ENCODE assay signal across 16 cellular contexts in genomic region chr15:99073008-99073714, GRCh38.
DNase-seq lines count a peak whose midpoint lies in the region; ATAC-seq and TF ChIP-seq lines count a peak whose summit lies in the region.
"Had no signal": no experiment of that assay in that cellular context is flagged by ENCODE, and none has a peak within 500 bp of the region (broad histone marks: within the 10 kb centered on the region; RNA-seq: fewer than 3 reads in every experiment).

No MANE protein-coding gene starts in this region.

- ATAC-seq in stimulated activated naive CD8-positive, alpha-beta T cell treated with anti-CD3 and anti-CD28 coated beads, Interleukin-15, Interleukin-2, amounts not matched to agents 100 U/mL and 50 U/mL, for 24 hours = peak; percentile 6
- no peak for ATAC-seq in stimulated activated naive CD8-positive, alpha-beta T cell treated with anti-CD3 and anti-CD28 coated beads, Interleukin-15, amount 100 ng/mL, for 72 hours
- ATAC-seq in HG02759 (IDR thresholded peaks at IDR 0.05; ENCODE audit: unreplicated experiment) (peak; percentile 62), SK-N-SH treated with all-trans-retinoic acid at 6 μM for 48 hours (peak; percentile 22; the same call in 2 of the 3 replicates), GM21360 (IDR thresholded peaks at IDR 0.05; ENCODE audit: unreplicated experiment) (no peak)

- H3K27me3 Mint-ChIP-seq in stimulated activated naive CD8-positive, alpha-beta T cell treated with anti-CD3 and anti-CD28 coated beads, Interleukin-15, amount 100 ng/mL, for 72 hours = no peaks in the 10 kb centered on the region
- H3K27me3 Mint-ChIP-seq: CD4-positive, alpha-beta T cell; type B pancreatic cell had no signal

- H3K27ac Mint-ChIP-seq in stimulated activated naive CD8-positive, alpha-beta T cell treated with anti-CD3 and anti-CD28 coated beads, Interleukin-15, amount 100 ng/mL, for 72 hours = no peak overlapping the region
- H3K27ac Mint-ChIP-seq: CD4-positive, alpha-beta T cell; naive B cell; type B pancreatic cell had no signal

- H3K4me3 Mint-ChIP-seq in stimulated activated naive CD8-positive, alpha-beta T cell treated with anti-CD3 and anti-CD28 coated beads, Interleukin-15, amount 100 ng/mL, for 72 hours = no peak overlapping the region
- H3K4me3 Mint-ChIP-seq: CD4-positive, alpha-beta T cell; naive B cell; type B pancreatic cell had no signal

- DNase-seq in stimulated activated naive CD8-positive, alpha-beta T cell treated with anti-CD3 and anti-CD28 coated beads, Interleukin-15, Interleukin-2, amounts not matched to agents 100 U/mL and 50 U/mL, for 24 hours = no peak
- no peak for DNase-seq in stimulated activated naive CD8-positive, alpha-beta T cell treated with anti-CD3 and anti-CD28 coated beads, Interleukin-15, amount 100 ng/mL, for 72 hours
- no peak for DNase-seq in cerebellar cortex (ENCODE audit: low spot score)
- no peak for DNase-seq in activated CD4-positive, alpha-beta T cell treated with anti-CD3 and anti-CD28 coated beads for 4 hours
- DNase-seq in GM03348 (ENCODE audit: low spot score) = no peak
- DNase-seq: activated CD8-positive, alpha-beta memory T cell treated with anti-CD3 and anti-CD28 coated beads for 24 hours; activated effector memory CD4-positive, alpha-beta T cell treated with Interleukin-2 at 50 U/mL for 16 hours; CD4-positive, alpha-beta T cell; naive B cell; NCI-H1694 treated with DMSO at 0.1 percent for 48 hours; NCI-H510A; stimulated activated naive CD4-positive, alpha-beta T cell had no signal

- peaks cover 8% of the 10 kb centered on the region for H3K4me1 Mint-ChIP-seq in stimulated activated naive CD8-positive, alpha-beta T cell treated with anti-CD3 and anti-CD28 coated beads, Interleukin-15, amount 100 ng/mL, for 72 hours

- no peaks in the 10 kb centered on the region for H3K9me3 Mint-ChIP-seq in stimulated activated naive CD8-positive, alpha-beta T cell treated with anti-CD3 and anti-CD28 coated beads, Interleukin-15, amount 100 ng/mL, for 72 hours
- H3K9me3 Mint-ChIP-seq: CD4-positive, alpha-beta T cell; naive B cell; type B pancreatic cell had no signal

TF ChIP-seq in SK-N-SH treated with all-trans-retinoic acid at 6 μM for 48 hours, 23 proteins besides CTCF, POLR2A, EP300 and RAD21:
- TF ChIP-seq GLIS3 (CRISPR knock-in tag; IDR thresholded peaks at IDR 0.05) = no peak
- TF ChIP-seq, protein P1, sequence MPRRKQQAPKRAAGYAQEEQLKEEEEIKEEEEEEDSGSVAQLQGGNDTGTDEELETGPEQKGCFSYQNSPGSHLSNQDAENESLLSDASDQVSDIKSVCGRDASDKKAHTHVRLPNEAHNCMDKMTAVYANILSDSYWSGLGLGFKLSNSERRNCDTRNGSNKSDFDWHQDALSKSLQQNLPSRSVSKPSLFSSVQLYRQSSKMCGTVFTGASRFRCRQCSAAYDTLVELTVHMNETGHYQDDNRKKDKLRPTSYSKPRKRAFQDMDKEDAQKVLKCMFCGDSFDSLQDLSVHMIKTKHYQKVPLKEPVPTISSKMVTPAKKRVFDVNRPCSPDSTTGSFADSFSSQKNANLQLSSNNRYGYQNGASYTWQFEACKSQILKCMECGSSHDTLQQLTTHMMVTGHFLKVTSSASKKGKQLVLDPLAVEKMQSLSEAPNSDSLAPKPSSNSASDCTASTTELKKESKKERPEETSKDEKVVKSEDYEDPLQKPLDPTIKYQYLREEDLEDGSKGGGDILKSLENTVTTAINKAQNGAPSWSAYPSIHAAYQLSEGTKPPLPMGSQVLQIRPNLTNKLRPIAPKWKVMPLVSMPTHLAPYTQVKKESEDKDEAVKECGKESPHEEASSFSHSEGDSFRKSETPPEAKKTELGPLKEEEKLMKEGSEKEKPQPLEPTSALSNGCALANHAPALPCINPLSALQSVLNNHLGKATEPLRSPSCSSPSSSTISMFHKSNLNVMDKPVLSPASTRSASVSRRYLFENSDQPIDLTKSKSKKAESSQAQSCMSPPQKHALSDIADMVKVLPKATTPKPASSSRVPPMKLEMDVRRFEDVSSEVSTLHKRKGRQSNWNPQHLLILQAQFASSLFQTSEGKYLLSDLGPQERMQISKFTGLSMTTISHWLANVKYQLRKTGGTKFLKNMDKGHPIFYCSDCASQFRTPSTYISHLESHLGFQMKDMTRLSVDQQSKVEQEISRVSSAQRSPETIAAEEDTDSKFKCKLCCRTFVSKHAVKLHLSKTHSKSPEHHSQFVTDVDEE (CRISPR knock-in tag; IDR thresholded peaks at IDR 0.05) = no peak
TF ChIP-seq in SK-N-SH treated with all-trans-retinoic acid at 6 μM for 48 hours: peak in this region for 0.

Comparison
In these comparisons a context has a peak if more than half of its experiments do, and no peak if none do; other contexts are left out.
1. ATAC-seq: peak in stimulated activated naive CD8-positive, alpha-beta T cell treated with anti-CD3 and anti-CD28 coated beads, Interleukin-15, Interleukin-2, amounts not matched to agents 100 U/mL and 50 U/mL, for 24 hours (single experiment), HG02759 (single experiment) and SK-N-SH treated with all-trans-retinoic acid at 6 μM for 48 hours (single experiment); none in stimulated activated naive CD8-positive, alpha-beta T cell treated with anti-CD3 and anti-CD28 coated beads, Interleukin-15, amount 100 ng/mL, for 72 hours (single experiment) and GM21360 (single experiment).